In genomic region chr16:89744813-89745212, GRCh38 we compare ENCODE assay signal across 29 cellular contexts. TPM values are rescaled to one million over a fixed set of nuclear protein-coding genes. Genes with fewer than 3 reads are reported as not detected.
DNase-seq lines count a peak whose midpoint lies in the region; ATAC-seq and TF ChIP-seq lines count a peak whose summit lies in the region.
"Had no signal": no experiment of that assay in that cellular context is flagged by ENCODE, and none has a peak within 500 bp of the region (broad histone marks: within the 10 kb centered on the region; RNA-seq: fewer than 3 reads in every experiment).

No MANE protein-coding gene starts in this region.

- H3K4me1 ChIP-seq in RWPE2 (ENCODE audit: insufficient read depth, poor library complexity, severe bottlenecking) (no peaks in the 10 kb centered on the region), ovary (ENCODE audit: insufficient read depth) (peaks cover 5% of the 10 kb centered on the region), psoas muscle (no peaks in the 10 kb centered on the region)
- H3K4me1 ChIP-seq: ascending aorta, Caco-2, esophagus muscularis mucosa had no signal

- H3K36me3 ChIP-seq in RWPE2 (ENCODE audit: low read depth) (peaks cover 91% of the 10 kb centered on the region), ovary (no peaks in the 10 kb centered on the region), psoas muscle (ENCODE audit: insufficient read depth in 1 of 2, low read depth in 1 of 2) (peaks cover 0 to 14% of the 10 kb centered on the region in 2 donors)

- intact Hi-C loops in left cardiac atrium (cut with DNase I) (no loop called here), ovary (cut with DNase I) (no loop called here), psoas muscle (cut with DNase I) (no loop called here)

- no peak for TF ChIP-seq EP300 in ovary (IDR thresholded peaks at IDR 0.05)

- ATAC-seq in RWPE2 (ENCODE audit: low read depth): no peak
- peak in 1 of 2 donors; percentile 36 for ATAC-seq in left cardiac atrium
- ATAC-seq in HG02973 (IDR thresholded peaks at IDR 0.05; ENCODE audit: unreplicated experiment): no peak
- no peak for ATAC-seq in HG02763 (IDR thresholded peaks at IDR 0.05; ENCODE audit: unreplicated experiment)
- ATAC-seq in psoas muscle: no peak
- ATAC-seq: activated CD4-positive, alpha-beta T cell treated with anti-CD3 and anti-CD28 coated beads for 36 hours; activated CD8-positive, alpha-beta T cell treated with anti-CD3 and anti-CD28 coated beads for 36 hours; lower lobe of right lung had no signal

- DNase-seq in D341Med (ENCODE audit: low spot score): peak; percentile 15
- peak; percentile 65 for DNase-seq in RWPE2 (ENCODE audit: low spot score)
- DNase-seq in left cardiac atrium: peak; percentile 56
- DNase-seq in ovary: peak; percentile 35 to 86 (median 68)
- no peak for DNase-seq in psoas muscle
- DNase-seq: activated CD4-positive, alpha-beta T cell treated with anti-CD3 and anti-CD28 coated beads for 36 hours; activated CD8-positive, alpha-beta T cell treated with anti-CD3 and anti-CD28 coated beads for 36 hours; activated naive CD8-positive, alpha-beta T cell treated with anti-CD3 and anti-CD28 coated beads, Interleukin-2, amount 10 ng/mL, durations not matched to agents 7 days and 5 days; C1 segment of cervical spinal cord; Caco-2; DMS79; foreskin fibroblast; kidney; lower lobe of right lung; NCI-H1092 treated with DMSO at 0.1 percent for 48 hours; NCI-H1694 treated with DMSO at 0.1 percent for 48 hours; NCI-H446; NCI-H748 treated with DMSO at 0.1 percent for 48 hours; SIG-M5; stimulated activated CD4-positive, alpha-beta T cell treated with anti-CD3 and anti-CD28 coated beads, Interleukin-1b, Interleukin-23, amount 100 ng/mL, for 48 hours; stomach; T-helper 9 cell had no signal

- 43 to 76% (median 51%) methylated on average over 16 of the region's 16 CpGs for WGBS in ovary, 3 donors
- 92 to 94% (median 93%) methylated on average over 16 of the region's 16 CpGs for WGBS in psoas muscle, 3 donors

- no peak for TF ChIP-seq POLR2A in ovary (IDR thresholded peaks at IDR 0.05)

- H3K27ac ChIP-seq in RWPE2 (ENCODE audit: poor library complexity, severe bottlenecking) (no peak overlapping the region), ovary (no peak overlapping the region), psoas muscle (no peak overlapping the region)
- H3K27ac ChIP-seq: ascending aorta, cardiac muscle cell, esophagus muscularis mucosa, lower lobe of right lung, stomach, tibial nerve, VCaP had no signal

- H3K4me3 ChIP-seq in RWPE2 (ENCODE audit: severe bottlenecking): no peak overlapping the region
- no peak overlapping the region for H3K4me3 ChIP-seq in ovary
- no peak overlapping the region for H3K4me3 ChIP-seq in psoas muscle
- H3K4me3 ChIP-seq: ascending aorta, cardiac muscle cell, esophagus muscularis mucosa, lower lobe of right lung, stomach, tibial nerve had no signal

- TF ChIP-seq CTCF in RWPE2 (IDR thresholded peaks at IDR 0.05; ENCODE audit: poor library complexity, severe bottlenecking): no peak
- TF ChIP-seq CTCF in ovary (IDR thresholded peaks at IDR 0.05): no peak
- TF ChIP-seq CTCF in psoas muscle (IDR thresholded peaks at IDR 0.05): no peak

- H3K27me3 ChIP-seq in RWPE2 (ENCODE audit: insufficient read depth, poor library complexity, severe bottlenecking) (no peaks in the 10 kb centered on the region), ovary (no peaks in the 10 kb centered on the region), psoas muscle (ENCODE audit: insufficient read depth in 3 of 3, low read length in 2 of 3) (no peaks in the 10 kb centered on the region)
- H3K27me3 ChIP-seq: ascending aorta, cardiac muscle cell, esophagus muscularis mucosa, stomach, tibial nerve had no signal

- H3K9me3 ChIP-seq in RWPE2 (ENCODE audit: severe bottlenecking) (no peaks in the 10 kb centered on the region), ovary (no peaks in the 10 kb centered on the region), psoas muscle (no peaks in the 10 kb centered on the region)
- H3K9me3 ChIP-seq: ascending aorta, Caco-2, esophagus muscularis mucosa, lower lobe of right lung, stomach, tibial nerve had no signal

RNA-seq across cellular contexts. Expression of gene ZNF276, which starts 23.5 kb away (rescaled TPM):
- 10 to 100 TPM; 11.9 to 18.2 TPM for total RNA-seq in left cardiac atrium
- total RNA-seq in ovary: 10 to 100 TPM; 21.7 to 39.9 (median 28.3) TPM
- polyA plus RNA-seq in ovary: 10 to 100 TPM in 1 of 2 donors, 1 to 10 TPM in 1; 7.1 to 25.2 TPM
- 10 to 100 TPM; 11.5 to 13.6 (median 11.7) TPM for total RNA-seq in psoas muscle
- 10 to 100 TPM in 1 of 3 donors, 1 to 10 TPM in 2; 7.6 to 11.1 (median 9.9) TPM for polyA plus RNA-seq in psoas muscle

RNA-seq across cellular contexts. Expression of gene VPS9D1, which starts 24.1 kb away (rescaled TPM):
- total RNA-seq in left cardiac atrium (10 to 100 TPM; 11.6 to 12.6 TPM), ovary (10 to 100 TPM in 4 of 7 donors, 1 to 10 TPM in 3; 4.2 to 15.5 (median 10.0) TPM), psoas muscle (1 to 10 TPM; 3.7 to 7.0 (median 5.6) TPM)
- polyA plus RNA-seq in ovary (1 to 10 TPM in 1 of 2 donors, under 1 TPM in 1; 0.50 to 9.7 TPM), psoas muscle (10 to 100 TPM in 1 of 3 donors, 1 to 10 TPM in 2; 4.0 to 10.3 (median 5.2) TPM)

RNA-seq across cellular contexts. Expression of gene SPATA2L, which starts 43.3 kb away (rescaled TPM):
- total RNA-seq in left cardiac atrium: 1 to 10 TPM; 4.5 to 7.1 TPM
- 10 to 100 TPM in 4 of 7 donors, 1 to 10 TPM in 3; 3.6 to 29.8 (median 11.1) TPM for total RNA-seq in ovary
- 1 to 10 TPM in 1 of 2 donors, under 1 TPM in 1; 0.42 to 4.8 TPM for polyA plus RNA-seq in ovary
- 1 to 10 TPM in 3 of 4 donors, under 1 TPM in 1; 0.56 to 1.8 (median 1.4) TPM for total RNA-seq in psoas muscle
- 1 to 10 TPM; 1.0 to 5.9 (median 1.3) TPM for polyA plus RNA-seq in psoas muscle

RNA-seq across cellular contexts. Expression of gene CDK10, which starts 58.3 kb away (rescaled TPM):
- total RNA-seq in left cardiac atrium (10 to 100 TPM; 22.6 to 28.0 TPM), ovary (10 to 100 TPM; 22.8 to 62.1 (median 51.9) TPM), psoas muscle (10 to 100 TPM; 23.0 to 33.5 (median 28.7) TPM)
- polyA plus RNA-seq in ovary (10 to 100 TPM; 16.9 to 54.5 TPM), psoas muscle (10 to 100 TPM; 31.5 to 47.8 (median 35.6) TPM)

Comparison
In these comparisons a context has a peak if more than half of its experiments do, and no peak if none do; other contexts are left out.
1. DNase-seq: peak in D341Med (single experiment), RWPE2 (single experiment), left cardiac atrium (single experiment) and ovary (5 of 5); none in psoas muscle (0 of 2).